In genomic region chr4:113869743-113870375, GRCh38 we compare ENCODE assay signal across 9 cellular contexts.
DNase-seq lines count a peak whose midpoint lies in the region; ATAC-seq and TF ChIP-seq lines count a peak whose summit lies in the region.
"Had no signal": no experiment of that assay in that cellular context is flagged by ENCODE, and none has a peak within 500 bp of the region (broad histone marks: within the 10 kb centered on the region; RNA-seq: fewer than 3 reads in every experiment).

No MANE protein-coding gene starts in this region.

- H3K27ac Mint-ChIP-seq in activated CD4-positive, alpha-beta T cell treated with anti-CD3 and anti-CD28 coated beads for 36 hours, result peak overlapping the region; percentile 85
- H3K27ac Mint-ChIP-seq: nephron had no signal

- intact Hi-C loops in activated CD4-positive, alpha-beta T cell treated with anti-CD3 and anti-CD28 coated beads for 36 hours (cut with DNase I, micrococcal nuclease), result loop anchor here (1.0 to 5.0 kb wide), 4 partner anchors 47 to 513 kb away; no protein-coding TSS in a partner anchor
- intact Hi-C loops in esophagus squamous epithelium (cut with DNase I), result no loop called here

- peaks cover 38% of the 10 kb centered on the region for H3K4me1 Mint-ChIP-seq in activated CD4-positive, alpha-beta T cell treated with anti-CD3 and anti-CD28 coated beads for 36 hours
- H3K4me1 Mint-ChIP-seq: nephron had no signal

- H3K27me3 Mint-ChIP-seq in activated CD4-positive, alpha-beta T cell treated with anti-CD3 and anti-CD28 coated beads for 36 hours, result no peaks in the 10 kb centered on the region

- H3K36me3 Mint-ChIP-seq in activated CD4-positive, alpha-beta T cell treated with anti-CD3 and anti-CD28 coated beads for 36 hours (ENCODE audit: low read depth), result peaks cover 3% of the 10 kb centered on the region

- peak overlapping the region; percentile 26 for H3K4me3 Mint-ChIP-seq in activated CD4-positive, alpha-beta T cell treated with anti-CD3 and anti-CD28 coated beads for 36 hours
- H3K4me3 Mint-ChIP-seq: nephron had no signal

- H3K4me3 ChIP-seq in esophagus squamous epithelium, result no peak overlapping the region

- H3K27ac ChIP-seq in esophagus squamous epithelium, result no peak overlapping the region

- H3K9me3 Mint-ChIP-seq in activated CD4-positive, alpha-beta T cell treated with anti-CD3 and anti-CD28 coated beads for 36 hours (ENCODE audit: low read depth), result peaks cover 5% of the 10 kb centered on the region
- H3K9me3 Mint-ChIP-seq: nephron had no signal

- 74 to 82% methylated on average over 4 of the region's 4 CpGs for WGBS in esophagus squamous epithelium, 2 donors

- no peaks in the 10 kb centered on the region for H3K9me3 ChIP-seq in esophagus squamous epithelium

- peak; percentile 81 for DNase-seq in activated CD4-positive, alpha-beta T cell treated with anti-CD3 and anti-CD28 coated beads for 36 hours
- no peak for DNase-seq in activated CD4-positive, alpha-beta T cell treated with anti-CD3 and anti-CD28 coated beads, Interleukin-2, amount 50 U/mL, for 1 hour
- DNase-seq in activated T-cell treated with anti-CD3 and anti-CD28 coated beads, Interleukin-2, amount 50 U/mL, for 48 hours, result peak; percentile 64 to 68
- DNase-seq in stimulated activated CD4-positive, alpha-beta T cell treated with anti-CD3 and anti-CD28 coated beads, Interleukin-15, amount 100 ng/mL, for 48 hours (ENCODE audit: low read depth in 2 of 2), result peak; percentile 24 to 38
- DNase-seq in esophagus squamous epithelium (lab: John Stamatoyannopoulos, UW), result no peak
- no peak for DNase-seq in NCI-H128 (lab: John Stamatoyannopoulos, UW; ENCODE audit: unreplicated experiment)
- DNase-seq in NCI-H510A treated with DMSO at 0.1 percent for 48 hours (lab: John Stamatoyannopoulos, UW), result no peak

- POLR2A ChIA-PET in activated CD4-positive, alpha-beta T cell treated with anti-CD3 and anti-CD28 coated beads for 36 hours (lab: Charles Lee), result no interaction called here

- H3K36me3 ChIP-seq in esophagus squamous epithelium, result no peaks in the 10 kb centered on the region

- ATAC-seq in activated CD4-positive, alpha-beta T cell treated with anti-CD3 and anti-CD28 coated beads for 36 hours, result peak; percentile 94
- peak; percentile 98 for ATAC-seq in HG03432 (IDR thresholded peaks at IDR 0.05; ENCODE audit: unreplicated experiment)

- no peaks in the 10 kb centered on the region for H3K4me1 ChIP-seq in esophagus squamous epithelium

- no peak for TF ChIP-seq CTCF in esophagus squamous epithelium (IDR thresholded peaks at IDR 0.05)

- CTCF ChIA-PET in activated CD4-positive, alpha-beta T cell treated with anti-CD3 and anti-CD28 coated beads for 36 hours (lab: Charles Lee), result no interaction called here

- no peak for TF ChIP-seq POLR2A in esophagus squamous epithelium (IDR thresholded peaks at IDR 0.05)

- H3K27me3 ChIP-seq in esophagus squamous epithelium, result no peaks in the 10 kb centered on the region

Comparison
In these comparisons a context has a peak if more than half of its experiments do, and no peak if none do; other contexts are left out.
1. DNase-seq: peak in activated CD4-positive, alpha-beta T cell treated with anti-CD3 and anti-CD28 coated beads for 36 hours (single experiment), activated T-cell treated with anti-CD3 and anti-CD28 coated beads, Interleukin-2, amount 50 U/mL, for 48 hours (2 of 2) and stimulated activated CD4-positive, alpha-beta T cell treated with anti-CD3 and anti-CD28 coated beads, Interleukin-15, amount 100 ng/mL, for 48 hours (2 of 2); none in activated CD4-positive, alpha-beta T cell treated with anti-CD3 and anti-CD28 coated beads, Interleukin-2, amount 50 U/mL, for 1 hour (single experiment), esophagus squamous epithelium (single experiment), NCI-H128 (single experiment) and NCI-H510A treated with DMSO at 0.1 percent for 48 hours (single experiment).